16 cellular contexts compared by ENCODE assay signal in genomic region chr5:172086312-172086975, GRCh38.
DNase-seq lines count a peak whose midpoint lies in the region; ATAC-seq, FAIRE-seq and TF ChIP-seq lines count a peak whose summit lies in the region.
"Had no signal": no experiment of that assay in that cellular context is flagged by ENCODE, and none has a peak within 500 bp of the region (broad histone marks: within the 10 kb centered on the region; RNA-seq: fewer than 3 reads in every experiment).

No MANE protein-coding gene starts in this region.

- H3K4ac ChIP-seq in H9 (ENCODE audit: low read depth, low read length) = no peak overlapping the region

- peaks cover 40% of the 10 kb centered on the region for H3K36me3 ChIP-seq in CD8-positive, alpha-beta memory T cell (ENCODE audit: insufficient read depth, low read length)
- no peaks in the 10 kb centered on the region for H3K36me3 ChIP-seq in K562 (ENCODE audit: control insufficient read depth, insufficient read depth, low read length)

- BruUV-seq in K562 (replicated peaks; lab: Mats Ljungman, UMichigan) = no TSS peak

- H3K4me3 ChIP-seq in CD8-positive, alpha-beta memory T cell (ENCODE audit: low read length) = no peak overlapping the region
- no peak overlapping the region for H3K4me3 ChIP-seq in K562
- H3K4me3 ChIP-seq: heart left ventricle, SJSA1, skin epidermis, suprapubic skin had no signal

- FAIRE-seq in K562 (lab: Jason Lieb, UNC) = no peak

- no CpG with 5 or more reads among the region's 12 CpGs for WGBS in H9 (ENCODE audit: extremely low coverage, insufficient read length, low lambda C conversion rate)
- 39% methylated on average over 12 of the region's 12 CpGs for WGBS in K562 (ENCODE audit: insufficient coverage, low coverage, missing lambda C conversion rate)

- peak overlapping the region; percentile 18 to 90 (median 57) for H3K27ac Mint-ChIP-seq in CD8-positive, alpha-beta memory T cell
- H3K27ac Mint-ChIP-seq in H9 (peak overlapping the region in 2 of 3 experiments; percentile 19 to 57; a peak in 4 of 7 replicates), natural killer cell (peak overlapping the region; percentile 85 to 89), glutamatergic neuron (ENCODE audit: unreplicated experiment) (no peak overlapping the region)

- H2BK20ac ChIP-seq in H9 (ENCODE audit: low read depth, low read length, poor library complexity, severe bottlenecking) = no peak overlapping the region

- H3K4me2 ChIP-seq in H9 (ENCODE audit: insufficient read depth, insufficient read length, low read length) (no peak overlapping the region), K562 (ENCODE audit: insufficient read depth, low read length) (no peak overlapping the region)

- no peak overlapping the region for H3K23ac ChIP-seq in H9 (ENCODE audit: insufficient read length, low read depth, low read length)

- intact Hi-C loops in K562 (cut with micrococcal nuclease) = no loop called here
- intact Hi-C loops in natural killer cell (cut with micrococcal nuclease) = no loop called here

- TF ChIP-seq CTCF in H9 (conservative IDR thresholded peaks at IDR 0.05) = no peak
- TF ChIP-seq CTCF in K562 (IDR thresholded peaks at IDR 0.05 in 2 of 3, conservative IDR thresholded peaks at IDR 0.05 in 1 of 3; ENCODE audit: insufficient read depth in 2 of 3, low read depth in 1 of 3, low read length in 3 of 3) = no peak
- no peak for TF ChIP-seq CTCF in natural killer cell (IDR thresholded peaks at IDR 0.05)
- no peak for TF ChIP-seq CTCF in glutamatergic neuron (IDR thresholded peaks at IDR 0.05; ENCODE audit: partially characterized antibody, unreplicated experiment)

- no peak overlapping the region for H2BK120ac ChIP-seq in H9 (ENCODE audit: low read depth, low read length, poor library complexity, severe bottlenecking)

- H3K4me3 Mint-ChIP-seq in CD8-positive, alpha-beta memory T cell = no peak overlapping the region
- H3K4me3 Mint-ChIP-seq in H9 (no peak overlapping the region), natural killer cell (no peak overlapping the region), glutamatergic neuron (ENCODE audit: unreplicated experiment) (no peak overlapping the region)

- peaks cover 11 to 69% (median 14%) of the 10 kb centered on the region in 3 donors for H3K36me3 Mint-ChIP-seq in CD8-positive, alpha-beta memory T cell
- H3K36me3 Mint-ChIP-seq in H9 (ENCODE audit: insufficient read depth in 1 of 3, low read depth in 3 of 3) (peaks cover 0 to 6% (median 2%) of the 10 kb centered on the region in 3 experiments; a peak in 3 of 7 replicates), natural killer cell (no peaks in the 10 kb centered on the region), glutamatergic neuron (ENCODE audit: unreplicated experiment) (peaks cover 10% of the 10 kb centered on the region)

- no peak overlapping the region for H2BK12ac ChIP-seq in H9 (ENCODE audit: insufficient read length, low read depth, low read length)

- H2BK5ac ChIP-seq in H9 (ENCODE audit: insufficient read length, low read length) = no peak overlapping the region

- H3K27me3 Mint-ChIP-seq in CD8-positive, alpha-beta memory T cell = peaks cover 0 to 3% of the 10 kb centered on the region in 2 donors
- H3K27me3 Mint-ChIP-seq in H9 (ENCODE audit: low read depth) (no peaks in the 10 kb centered on the region), natural killer cell (ENCODE audit: low read depth in 2 of 2) (no peaks in the 10 kb centered on the region), glutamatergic neuron (ENCODE audit: unreplicated experiment) (peaks cover 6% of the 10 kb centered on the region)

- H3K9me3 Mint-ChIP-seq in CD8-positive, alpha-beta memory T cell = no peaks in the 10 kb centered on the region
- H3K9me3 Mint-ChIP-seq in H9 (peaks cover 0 to 2% of the 10 kb centered on the region in 2 experiments; a peak in 1 of 5 replicates), natural killer cell (no peaks in the 10 kb centered on the region), glutamatergic neuron (ENCODE audit: unreplicated experiment) (peaks cover 7% of the 10 kb centered on the region)

- no peaks in the 10 kb centered on the region for H3K9me1 ChIP-seq in K562 (ENCODE audit: control insufficient read depth, insufficient read depth, low read length)

- H3K14ac ChIP-seq in H9 (ENCODE audit: insufficient read depth, low read length) = no peak overlapping the region

- H3K9ac ChIP-seq in H9 (ENCODE audit: extremely low read depth, insufficient read length, low read length) = no peak overlapping the region
- H3K9ac ChIP-seq in K562 (ENCODE audit: insufficient read depth in 1 of 2, low read depth in 2 of 2, low read length in 2 of 2) = peak overlapping the region in 1 of 2 experiments; percentile 35; a peak in 1 of 4 replicates

- no peaks in the 10 kb centered on the region for H3K4me1 ChIP-seq in CD8-positive, alpha-beta memory T cell (ENCODE audit: insufficient read depth, low read length)
- H3K4me1 ChIP-seq in H9 (ENCODE audit: insufficient read depth, low read length) = no peaks in the 10 kb centered on the region
- no peaks in the 10 kb centered on the region; a peak in 1 of 5 replicates for H3K4me1 ChIP-seq in K562 (replicated peaks in 1 of 2; ENCODE audit: control insufficient read depth in 2 of 2, insufficient read depth in 2 of 2, low read length in 2 of 2)
- H3K4me1 ChIP-seq: heart left ventricle, SJSA1, suprapubic skin had no signal

- H4K5ac ChIP-seq in H9 (ENCODE audit: insufficient read length, low read depth, low read length) = no peak overlapping the region

- H2AK5ac ChIP-seq in H9 (ENCODE audit: insufficient read length, low read length) = no peak overlapping the region

- H3K9me3 ChIP-seq in CD8-positive, alpha-beta memory T cell (ENCODE audit: low read length) = no peaks in the 10 kb centered on the region
- H3K9me3 ChIP-seq in H9 (ENCODE audit: control insufficient read depth, low read depth, low read length) (no peaks in the 10 kb centered on the region), K562 (replicated peaks; ENCODE audit: control insufficient read depth, insufficient read depth, low read depth, low read length) (no peaks in the 10 kb centered on the region)
- H3K9me3 ChIP-seq: SJSA1, suprapubic skin had no signal

- in situ Hi-C loops in K562 (cut with MboI) = no loop called here

- no peak overlapping the region for H4K91ac ChIP-seq in H9 (ENCODE audit: insufficient read length, low read depth, low read length)

- H2AFZ ChIP-seq in H9 (ENCODE audit: low read length) (no peak overlapping the region), K562 (ENCODE audit: low read depth, low read length) (no peak overlapping the region)

- peaks cover 6% of the 10 kb centered on the region for H3K23me2 ChIP-seq in H9 (ENCODE audit: insufficient read length, low read depth, low read length, poor library complexity, severe bottlenecking)

- no peak overlapping the region for H3K18ac ChIP-seq in H9 (ENCODE audit: insufficient read length, low read depth, low read length)

- TF ChIP-seq EP300 in K562 (IDR thresholded peaks at IDR 0.05; ENCODE audit: low read length) = no peak

- CTCF ChIA-PET in CD8-positive, alpha-beta memory T cell (lab: Charles Lee) = interaction anchor here (0.8 kb wide), 1 partner anchor 48 kb away, joined by 3 read pairs; no protein-coding TSS in a partner anchor
- CTCF ChIA-PET in K562 (lab: Yijun Ruan, JAX; ENCODE audit: low intra/inter-chr PET ratio) = no interaction called here

- TF ChIP-seq RAD21 in K562 (CRISPR knock-in tag; conservative IDR thresholded peaks at IDR 0.05 in 1 of 2, IDR thresholded peaks at IDR 0.05 in 1 of 2) = no peak

- H3K4me1 Mint-ChIP-seq in CD8-positive, alpha-beta memory T cell = peaks cover 4 to 6% (median 5%) of the 10 kb centered on the region in 3 donors
- H3K4me1 Mint-ChIP-seq in H9 (peaks cover 4 to 8% of the 10 kb centered on the region in 2 experiments; a peak in 1 of 4 replicates), natural killer cell (peaks cover 8 to 28% of the 10 kb centered on the region in 2 donors), glutamatergic neuron (ENCODE audit: low read depth, unreplicated experiment) (peaks cover 5% of the 10 kb centered on the region)

- H4K20me1 ChIP-seq in H9 (ENCODE audit: control insufficient read depth, insufficient read depth, insufficient read length) = no peaks in the 10 kb centered on the region
- no peaks in the 10 kb centered on the region for H4K20me1 ChIP-seq in K562 (replicated peaks; ENCODE audit: control insufficient read depth, insufficient read depth, low read length)

- ATAC-seq in K562 = peak; percentile 69
- peak; percentile 36 to 48 (median 37) for ATAC-seq in natural killer cell
- ATAC-seq in HG02678 (IDR thresholded peaks at IDR 0.05; ENCODE audit: unreplicated experiment) = no peak

- H3T11ph ChIP-seq in H9 (ENCODE audit: low read length) = no peak overlapping the region

- H3K27ac ChIP-seq in CD8-positive, alpha-beta memory T cell (ENCODE audit: low read depth, low read length) = no peak overlapping the region
- no peak overlapping the region for H3K27ac ChIP-seq in H9 (ENCODE audit: insufficient read length, low read depth, low read length)
- no peak overlapping the region for H3K27ac ChIP-seq in K562 (ENCODE audit: extremely low read depth, low read depth, low read length)
- H3K27ac ChIP-seq: C4-2B, heart left ventricle, SJSA1, skin epidermis, suprapubic skin had no signal

- H3K79me1 ChIP-seq in H9 (ENCODE audit: insufficient read depth, low read depth, low read length, poor library complexity, severe bottlenecking) = no peaks in the 10 kb centered on the region

- H3K79me2 ChIP-seq in H9 (ENCODE audit: insufficient read depth, low read length) (no peaks in the 10 kb centered on the region), K562 (ENCODE audit: control insufficient read depth, insufficient read depth, low read length) (no peaks in the 10 kb centered on the region)

- POLR2A ChIA-PET in CD8-positive, alpha-beta memory T cell (lab: Charles Lee) = no interaction called here
- POLR2A ChIA-PET in K562 (lab: Yijun Ruan, JAX) = interaction anchor here (0.6 kb wide), 1 partner anchor 707 kb away, joined by 5 read pairs; no protein-coding TSS in a partner anchor

- no peaks in the 10 kb centered on the region for H3K27me3 ChIP-seq in CD8-positive, alpha-beta memory T cell (ENCODE audit: insufficient read depth, low read length, poor library complexity, severe bottlenecking)
- H3K27me3 ChIP-seq in H9 (ENCODE audit: insufficient read depth, low read length) (no peaks in the 10 kb centered on the region), K562 (ENCODE audit: control insufficient read depth in 2 of 2, insufficient read depth in 2 of 2, low read length in 2 of 2) (peaks cover 2 to 14% of the 10 kb centered on the region in 2 experiments; a peak in 2 of 5 replicates)
- H3K27me3 ChIP-seq: heart left ventricle, SJSA1, suprapubic skin had no signal

- H3K56ac ChIP-seq in H9 (ENCODE audit: insufficient read length, low read depth, low read length) = no peak overlapping the region

- no peak overlapping the region for H4K8ac ChIP-seq in H9 (replicated peaks; ENCODE audit: insufficient read length, low read depth, low read length)

- no peak for DNase-seq in CD8-positive, alpha-beta memory T cell
- DNase-seq in H9 = no peak
- DNase-seq in K562 (ENCODE audit: extremely low read depth in 1 of 4, low spot score in 3 of 4) = no peak
- no peak for DNase-seq in natural killer cell
- DNase-seq in NCI-H2171 treated with DMSO at 0.1 percent for 48 hours (lab: John Stamatoyannopoulos, UW) = no peak
- no peak for DNase-seq in effector CD4-positive, alpha-beta T cell
- DNase-seq in glutamatergic neuron = no peak
- DNase-seq: activated T-cell treated with anti-CD3 and anti-CD28 coated beads, Interleukin-2, amount 50 U/mL, for 48 hours; erythroblast; heart left ventricle; MV-4-11 had no signal

- no peak overlapping the region for H2BK15ac ChIP-seq in H9 (ENCODE audit: low read depth, low read length)

- TF ChIP-seq POLR2A in K562 (conservative IDR thresholded peaks at IDR 0.05) = no peak
